In genomic region chr4:18578307-18578706, GRCh38 we compare ENCODE assay signal across 27 cellular contexts.
DNase-seq lines count a peak whose midpoint lies in the region; ATAC-seq and TF ChIP-seq lines count a peak whose summit lies in the region.
"Had no signal": no experiment of that assay in that cellular context is flagged by ENCODE, and none has a peak within 500 bp of the region (broad histone marks: within the 10 kb centered on the region; RNA-seq: fewer than 3 reads in every experiment).

No MANE protein-coding gene starts in this region.

- DNase-seq in GM12865 (ENCODE audit: low read depth) (peak; percentile 31), SIG-M5 treated with dmso at 0.1 percent for 504 hours (lab: John Stamatoyannopoulos, UW; ENCODE audit: unreplicated experiment) (no peak), NCI-H1048 (lab: John Stamatoyannopoulos, UW) (no peak)
- DNase-seq in NK-92 treated with Interleukin-12 subunit alpha and Interleukin-12 subunit beta, amount 100 ng/mL, for 24 hours (lab: John Stamatoyannopoulos, UW), result no peak
- DNase-seq: activated CD4-positive, alpha-beta T cell treated with anti-CD3 and anti-CD28 coated beads, Interleukin-2, amount 10 ng/mL, durations not matched to agents 7 days and 5 days; activated effector memory CD4-positive, alpha-beta T cell treated with anti-CD3 and anti-CD28 coated beads, Interleukin-2, amount 50 U/mL, for 16 hours; activated T-cell treated with anti-CD3 and anti-CD28 coated beads, Interleukin-2, amount 50 U/mL, for 1 hour; C1 segment of cervical spinal cord; foreskin melanocyte; H7; kidney; left ventricle myocardium superior; mesendoderm; NCI-H1436 treated with DMSO at 0.1 percent for 48 hours; NCI-H2081 treated with DMSO at 0.1 percent for 48 hours; NCI-H2227 treated with DMSO at 0.1 percent for 48 hours; NCI-H774; ovary; T-helper 9 cell; trophoblast cell had no signal

- no peak overlapping the region for H3K4me3 ChIP-seq in GM12865 (ENCODE audit: low read depth, low read length)
- H3K4me3 ChIP-seq: ovary, SJSA1, skin epidermis had no signal

- peak; percentile 97 for ATAC-seq in GM21360 (IDR thresholded peaks at IDR 0.05; ENCODE audit: unreplicated experiment)
- peak; percentile 78 for ATAC-seq in HG02852 (IDR thresholded peaks at IDR 0.05; ENCODE audit: unreplicated experiment)
- ATAC-seq in HG03558 (IDR thresholded peaks at IDR 0.05; ENCODE audit: extremely low read depth, unreplicated experiment), result peak; percentile 62
- no peak for ATAC-seq in GM18511 (IDR thresholded peaks at IDR 0.05; ENCODE audit: unreplicated experiment)
- ATAC-seq: left ventricle myocardium superior; stimulated activated memory B cell treated with anti-CD40 and anti-IgM and Interleukin-4, amounts not matched to agents 10 μg/mL and 1 μg/mL and 100 μg/mL, for 72 hours had no signal

- TF ChIP-seq CTCF in GM12865 (IDR thresholded peaks at IDR 0.05; ENCODE audit: insufficient read depth, low read depth, low read length, missing control alignments), result no peak
